28 cellular contexts compared by ENCODE assay signal in genomic region chr2:189625636-189626035, GRCh38. TPM values are rescaled to one million over a fixed set of nuclear protein-coding genes. Genes with fewer than 3 reads are reported as not detected.
"Had no signal": no experiment of that assay in that cellular context is flagged by ENCODE, and none has a peak within 500 bp of the region (broad histone marks: within the 10 kb centered on the region; RNA-seq: fewer than 3 reads in every experiment).

No MANE protein-coding gene starts in this region.

- H3K27me3 Mint-ChIP-seq: naive thymus-derived CD8-positive, alpha-beta T cell; stimulated activated naive CD8-positive, alpha-beta T cell treated with anti-CD3 and anti-CD28 coated beads, Interleukin-15, Interleukin-2, amounts not matched to agents 100 ng/mL and 50 ng/mL, for 24 hours; type B pancreatic cell had no signal

- H3K36me3 Mint-ChIP-seq: immature natural killer cell; naive thymus-derived CD8-positive, alpha-beta T cell; stimulated activated effector memory CD8-positive, alpha-beta T cell treated with anti-CD3 and anti-CD28 coated beads, Interleukin-12 subunit alpha, Interleukin-12 subunit beta, amount 100 ng/mL, for 72 hours; type B pancreatic cell had no signal

- FAIRE-seq: islet of Langerhans, kidney had no signal

- H3K27ac Mint-ChIP-seq: immature natural killer cell; stimulated activated effector memory CD8-positive, alpha-beta T cell treated with anti-CD3 and anti-CD28 coated beads, Interleukin-12 subunit alpha, Interleukin-12 subunit beta, amount 100 ng/mL, for 72 hours; stimulated activated naive CD8-positive, alpha-beta T cell treated with anti-CD3 and anti-CD28 coated beads, Interleukin-15, Interleukin-2, amounts not matched to agents 100 ng/mL and 50 ng/mL, for 24 hours; type B pancreatic cell had no signal

- H3K4me1 ChIP-seq: left lung, lower lobe of right lung, pancreas, prostate gland had no signal

- H3K4me3 ChIP-seq: left lung, lower lobe of right lung, pancreas, prostate gland, skin epidermis, suprapubic skin, thoracic aorta, tibial artery, uterus had no signal

- H3K9me3 Mint-ChIP-seq: immature natural killer cell; naive thymus-derived CD8-positive, alpha-beta T cell; nephron; neural crest cell; stimulated activated effector memory CD8-positive, alpha-beta T cell treated with anti-CD3 and anti-CD28 coated beads, Interleukin-12 subunit alpha, Interleukin-12 subunit beta, amount 100 ng/mL, for 72 hours; stimulated activated naive CD8-positive, alpha-beta T cell treated with anti-CD3 and anti-CD28 coated beads, Interleukin-15, Interleukin-2, amounts not matched to agents 100 ng/mL and 50 ng/mL, for 24 hours; type B pancreatic cell had no signal

- DNase-seq: hypothalamus; immature natural killer cell; kidney; left colon; left lung; lower lobe of right lung; mammary epithelial cell; mesenchymal stem cell; nucleus accumbens; pancreas; posterior cingulate gyrus; retina; right cardiac atrium; stimulated activated CD4-positive, alpha-beta T cell treated with anti-CD3 and anti-CD28 coated beads, Interleukin-4, amount 100 ng/mL, for 24 hours; tibial artery; uterus had no signal

- H3K36me3 ChIP-seq: left lung, lower lobe of right lung, pancreas, prostate gland, suprapubic skin, thoracic aorta, tibial artery, uterus had no signal

- H3K9me3 ChIP-seq: left lung, lower lobe of right lung, pancreas, prostate gland, suprapubic skin, thoracic aorta, tibial artery, uterus had no signal

- ATAC-seq: left colon; lower lobe of right lung; pancreas; right cardiac atrium; sciatic nerve; stimulated activated effector memory CD8-positive, alpha-beta T cell treated with anti-CD3 and anti-CD28 coated beads, Interleukin-12 subunit alpha, Interleukin-12 subunit beta, amount 100 ng/mL, for 72 hours had no signal

- H3K27me3 ChIP-seq: left lung, pancreas, suprapubic skin, tibial artery, uterus had no signal

- H3K27ac ChIP-seq: left lung, lower lobe of right lung, pancreas, prostate gland, skin epidermis, suprapubic skin, thoracic aorta, tibial artery, uterus had no signal

- H3K4me1 Mint-ChIP-seq: neural crest cell had no signal

- H3K4me3 Mint-ChIP-seq: immature natural killer cell; nephron; neural crest cell; stimulated activated effector memory CD8-positive, alpha-beta T cell treated with anti-CD3 and anti-CD28 coated beads, Interleukin-12 subunit alpha, Interleukin-12 subunit beta, amount 100 ng/mL, for 72 hours; stimulated activated naive CD8-positive, alpha-beta T cell treated with anti-CD3 and anti-CD28 coated beads, Interleukin-15, Interleukin-2, amounts not matched to agents 100 ng/mL and 50 ng/mL, for 24 hours; type B pancreatic cell had no signal

RNA-seq across cellular contexts. Expression of gene SLC40A1, which starts 45.0 kb away (rescaled TPM):
- polyA plus RNA-seq: mammary epithelial cell had no signal
